Comparison of ENCODE assay signal across 17 cellular contexts in the genomic region with DNA sequence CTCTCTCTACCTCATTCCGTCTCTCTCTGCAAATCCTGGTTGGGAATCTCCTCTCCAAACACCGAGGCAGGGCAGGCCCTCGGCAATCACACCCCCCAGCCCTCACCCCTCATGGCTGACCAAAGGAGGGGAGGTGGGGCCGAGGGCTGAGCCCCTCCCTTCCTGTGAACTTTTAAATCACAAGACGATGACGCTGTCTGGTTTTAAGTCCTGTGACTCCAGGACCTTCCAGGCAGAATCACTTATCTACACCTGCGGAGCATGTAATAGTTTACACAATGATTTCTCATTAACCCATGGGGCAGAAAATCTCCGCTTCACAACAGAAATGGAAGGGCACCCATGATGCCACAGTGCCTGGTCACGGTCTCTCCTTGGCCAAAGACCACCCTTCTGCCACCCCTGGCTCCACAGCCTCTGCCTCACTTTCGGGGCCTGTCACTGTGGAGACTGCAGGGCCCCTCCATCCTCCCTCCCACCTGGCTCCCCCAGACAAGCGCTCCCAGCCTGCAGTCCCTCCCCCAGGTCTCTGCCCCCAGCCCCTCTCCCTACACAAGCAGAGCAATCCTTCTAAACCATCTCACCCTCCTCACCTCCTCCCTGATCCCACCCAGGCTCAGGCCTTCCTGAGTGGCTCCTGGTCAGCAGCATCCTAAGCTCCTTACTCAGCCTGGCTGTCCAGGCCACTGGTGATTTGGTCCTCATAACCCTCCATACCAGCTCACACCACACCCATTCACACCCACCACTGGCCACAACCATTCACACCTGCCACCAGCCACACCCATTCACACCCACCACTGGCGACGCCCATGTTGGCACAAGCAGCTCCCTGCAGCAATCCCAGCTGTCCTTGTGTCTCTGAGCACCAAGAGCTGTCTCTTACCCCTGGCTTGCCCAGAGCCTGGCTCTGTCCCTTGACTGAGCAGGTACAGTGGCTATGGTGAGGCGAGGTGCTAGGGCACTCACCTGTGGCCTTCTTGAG. TPM values are rescaled to one million over a fixed set of nuclear protein-coding genes. Genes with fewer than 3 reads are reported as not detected.
DNase-seq lines count a peak whose midpoint lies in the region; ATAC-seq and TF ChIP-seq lines count a peak whose summit lies in the region.
"Had no signal": no experiment of that assay in that cellular context is flagged by ENCODE, and none has a peak within 500 bp of the region (broad histone marks: within the 10 kb centered on the region; RNA-seq: fewer than 3 reads in every experiment).

No MANE protein-coding gene starts in this region.

- H3K9me3 ChIP-seq in CD4-positive, CD25-positive, alpha-beta regulatory T cell (ENCODE audit: control insufficient read depth in 2 of 2, low read length in 2 of 2), result no peaks in the 10 kb centered on the region
- no peaks in the 10 kb centered on the region for H3K9me3 ChIP-seq in HEK293 (ENCODE audit: control insufficient read depth, insufficient read depth, low read depth, low read length)
- H3K9me3 ChIP-seq in endodermal cell (ENCODE audit: control insufficient read depth, low read length), result no peaks in the 10 kb centered on the region

- CTCF ChIA-PET in HEK293 (lab: Yijun Ruan, JAX), result interaction anchor here (1.0 kb wide), 1 partner anchor 11 kb away, joined by 3 read pairs; no protein-coding TSS in a partner anchor

- no peaks in the 10 kb centered on the region for H3K27me3 Mint-ChIP-seq in CD4-positive, CD25-positive, alpha-beta regulatory T cell
- H3K27me3 Mint-ChIP-seq in endodermal cell (ENCODE audit: insufficient read depth) (no peaks in the 10 kb centered on the region), nephron progenitor cell (ENCODE audit: low read depth, poor library complexity) (no peaks in the 10 kb centered on the region)
- H3K27me3 Mint-ChIP-seq: activated CD4-positive, alpha-beta T cell treated with anti-CD3 and anti-CD28 coated beads, Interleukin-2, amount 10 ng/mL, durations not matched to agents 7 days and 5 days had no signal

- H3K9me3 Mint-ChIP-seq in CD4-positive, CD25-positive, alpha-beta regulatory T cell, result no peaks in the 10 kb centered on the region
- H3K9me3 Mint-ChIP-seq in endodermal cell, result no peaks in the 10 kb centered on the region
- H3K9me3 Mint-ChIP-seq in nephron progenitor cell, result no peaks in the 10 kb centered on the region
- H3K9me3 Mint-ChIP-seq: activated CD4-positive, alpha-beta T cell treated with anti-CD3 and anti-CD28 coated beads, Interleukin-2, amount 10 ng/mL, durations not matched to agents 7 days and 5 days; CD8-positive, alpha-beta T cell had no signal

- no peak overlapping the region for H3K27ac ChIP-seq in CD4-positive, CD25-positive, alpha-beta regulatory T cell (ENCODE audit: insufficient read depth, low read length, poor library complexity, severe bottlenecking)
- H3K27ac ChIP-seq in HEK293 (ENCODE audit: extremely low read depth, low read depth, low read length), result no peak overlapping the region
- H3K27ac ChIP-seq in endodermal cell (ENCODE audit: low read depth, low read length), result no peak overlapping the region
- H3K27ac ChIP-seq: cardiac muscle cell, epithelial cell of prostate had no signal

- H3K4me3 Mint-ChIP-seq in CD4-positive, CD25-positive, alpha-beta regulatory T cell, result peak overlapping the region in 1 of 4 donors; percentile 48
- H3K4me3 Mint-ChIP-seq in endodermal cell (no peak overlapping the region), nephron progenitor cell (no peak overlapping the region)
- H3K4me3 Mint-ChIP-seq: activated CD4-positive, alpha-beta T cell treated with anti-CD3 and anti-CD28 coated beads, Interleukin-2, amount 10 ng/mL, durations not matched to agents 7 days and 5 days; CD8-positive, alpha-beta T cell had no signal

- POLR2A ChIA-PET in HEK293 (lab: Yijun Ruan, JAX), result no interaction called here

- no peaks in the 10 kb centered on the region for H3K27me3 ChIP-seq in CD4-positive, CD25-positive, alpha-beta regulatory T cell (ENCODE audit: control insufficient read depth, insufficient read depth, low read length)
- no peaks in the 10 kb centered on the region for H3K27me3 ChIP-seq in endodermal cell (ENCODE audit: control insufficient read depth, insufficient read depth, low read length, poor library complexity, severe bottlenecking)
- H3K27me3 ChIP-seq: cardiac muscle cell had no signal

- H3K36me3 Mint-ChIP-seq in CD4-positive, CD25-positive, alpha-beta regulatory T cell, result peaks cover 32% of the 10 kb centered on the region
- peaks cover 59% of the 10 kb centered on the region for H3K36me3 Mint-ChIP-seq in endodermal cell (ENCODE audit: low read depth)
- H3K36me3 Mint-ChIP-seq in nephron progenitor cell (ENCODE audit: low read depth), result peaks cover 35% of the 10 kb centered on the region

- H3K4me1 Mint-ChIP-seq in CD4-positive, CD25-positive, alpha-beta regulatory T cell, result peaks cover 0 to 12% (median 9%) of the 10 kb centered on the region in 4 donors
- H3K4me1 Mint-ChIP-seq in endodermal cell (peaks cover 16% of the 10 kb centered on the region), nephron progenitor cell (no peaks in the 10 kb centered on the region)

- H3K27ac Mint-ChIP-seq in CD4-positive, CD25-positive, alpha-beta regulatory T cell, result peak overlapping the region in 2 of 3 donors; percentile 35 to 82
- H3K27ac Mint-ChIP-seq in endodermal cell (peak overlapping the region; percentile 77), nephron progenitor cell (peak overlapping the region; percentile 45)
- H3K27ac Mint-ChIP-seq: activated CD4-positive, alpha-beta T cell treated with anti-CD3 and anti-CD28 coated beads, Interleukin-2, amount 10 ng/mL, durations not matched to agents 7 days and 5 days; CD8-positive, alpha-beta T cell had no signal

- no peak for DNase-seq in CD4-positive, CD25-positive, alpha-beta regulatory T cell
- no peak for DNase-seq in endodermal cell
- no peak for DNase-seq in nephron progenitor cell
- no peak for DNase-seq in activated gamma-delta T cell treated with Interleukin-2 at 50 U/mL for 16 hours
- DNase-seq in NOMO-1 treated with dmso at 0.1 percent for 144 hours (lab: John Stamatoyannopoulos, UW; ENCODE audit: unreplicated experiment), result no peak
- DNase-seq in GM19238 (ENCODE audit: insufficient read length, low spot score), result no peak
- DNase-seq in middle frontal gyrus (ENCODE audit: extremely low spot score, low spot score), result no peak
- DNase-seq: activated CD4-positive, alpha-beta T cell treated with anti-CD3 and anti-CD28 coated beads, Interleukin-2, amount 10 ng/mL, durations not matched to agents 7 days and 5 days; activated gamma-delta T cell; CD8-positive, alpha-beta T cell; hippocampal formation; mammary epithelial cell; MV-4-11; OCI-M1 had no signal

- TF ChIP-seq CTCF in HEK293 (tag by site-specific recombination; IDR thresholded peaks at IDR 0.05) (no peak), endodermal cell (conservative IDR thresholded peaks at IDR 0.05) (no peak), nephron progenitor cell (IDR thresholded peaks at IDR 0.05) (no peak)

- no peak for ATAC-seq in CD4-positive, CD25-positive, alpha-beta regulatory T cell (ENCODE audit: low read depth in 2 of 2)
- ATAC-seq: CD8-positive, alpha-beta T cell had no signal

- H3K4me1 ChIP-seq in CD4-positive, CD25-positive, alpha-beta regulatory T cell (ENCODE audit: control insufficient read depth, insufficient read depth, low read length, poor library complexity, severe bottlenecking), result no peaks in the 10 kb centered on the region
- H3K4me1 ChIP-seq in HEK293 (ENCODE audit: control insufficient read depth, insufficient read depth, low read length) (no peaks in the 10 kb centered on the region), endodermal cell (ENCODE audit: control insufficient read depth, insufficient read depth, low read length) (peaks cover 3% of the 10 kb centered on the region)

- 80 to 87% methylated on average over 8 to 13 of the region's 14 CpGs for WGBS in endodermal cell (ENCODE audit: insufficient coverage in 1 of 2, insufficient read length in 1 of 2), 2 experiments

- no peak overlapping the region for H3K4me3 ChIP-seq in CD4-positive, CD25-positive, alpha-beta regulatory T cell (ENCODE audit: low read depth, low read length)
- no peak overlapping the region for H3K4me3 ChIP-seq in HEK293 (ENCODE audit: low read depth, low read length)
- no peak overlapping the region for H3K4me3 ChIP-seq in endodermal cell (ENCODE audit: low read length)
- H3K4me3 ChIP-seq: cardiac muscle cell had no signal

- no peak overlapping the region for H3K9ac ChIP-seq in endodermal cell (ENCODE audit: extremely low read depth, low read length, poor library complexity, severe bottlenecking)

- peaks cover 70% of the 10 kb centered on the region for H3K36me3 ChIP-seq in CD4-positive, CD25-positive, alpha-beta regulatory T cell (ENCODE audit: control insufficient read depth, insufficient read depth, low read length)
- peaks cover 3 to 88% of the 10 kb centered on the region in 2 experiments; a peak in 1 of 3 replicates for H3K36me3 ChIP-seq in HEK293 (ENCODE audit: control insufficient read depth in 2 of 2, insufficient read depth in 1 of 2, low read length in 2 of 2)
- H3K36me3 ChIP-seq in endodermal cell (ENCODE audit: control insufficient read depth, insufficient read depth, low read length), result peaks cover 72% of the 10 kb centered on the region

TF ChIP-seq in HEK293, 187 proteins besides CTCF, POLR2A, EP300 and RAD21 (continues in another document):
- TF ChIP-seq GLI2 (tag by site-specific recombination; IDR thresholded peaks at IDR 0.05; ENCODE audit: borderline replicate concordance, low read depth), result no peak
- no peak for TF ChIP-seq WT1 (tag by site-specific recombination; IDR thresholded peaks at IDR 0.05)
- no peak for TF ChIP-seq ZBTB48 (tag by site-specific recombination; IDR thresholded peaks at IDR 0.05)
- peak; percentile 100 for TF ChIP-seq KLF1 (tag by site-specific recombination; IDR thresholded peaks at IDR 0.05)
- TF ChIP-seq EGR2 (tag by site-specific recombination; IDR thresholded peaks at IDR 0.05; ENCODE audit: low read depth), result peak; percentile 86
- TF ChIP-seq ZNF239 (tag by site-specific recombination; IDR thresholded peaks at IDR 0.05), result no peak
- peak; percentile 71 for TF ChIP-seq ZFHX2 (tag by site-specific recombination; conservative IDR thresholded peaks at IDR 0.05)
- TF ChIP-seq, protein P1, sequence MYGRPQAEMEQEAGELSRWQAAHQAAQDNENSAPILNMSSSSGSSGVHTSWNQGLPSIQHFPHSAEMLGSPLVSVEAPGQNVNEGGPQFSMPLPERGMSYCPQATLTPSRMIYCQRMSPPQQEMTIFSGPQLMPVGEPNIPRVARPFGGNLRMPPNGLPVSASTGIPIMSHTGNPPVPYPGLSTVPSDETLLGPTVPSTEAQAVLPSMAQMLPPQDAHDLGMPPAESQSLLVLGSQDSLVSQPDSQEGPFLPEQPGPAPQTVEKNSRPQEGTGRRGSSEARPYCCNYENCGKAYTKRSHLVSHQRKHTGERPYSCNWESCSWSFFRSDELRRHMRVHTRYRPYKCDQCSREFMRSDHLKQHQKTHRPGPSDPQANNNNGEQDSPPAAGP (tag by site-specific recombination; IDR thresholded peaks at IDR 0.05), result peak; percentile 83
- TF ChIP-seq ZSCAN30 (tag by site-specific recombination; IDR thresholded peaks at IDR 0.05), result no peak

RNA-seq across cellular contexts. Expression of gene ARFGAP3, which starts 30.7 kb away (rescaled TPM):
- 28.8 TPM for total RNA-seq in CD4-positive, CD25-positive, alpha-beta regulatory T cell
- polyA plus RNA-seq in CD4-positive, CD25-positive, alpha-beta regulatory T cell, result 10 to 100 TPM; 27.1 to 31.0 (median 29.3) TPM
- total RNA-seq in endodermal cell, result 10 to 100 TPM; 20.5 to 36.9 TPM
- 30.6 TPM for polyA plus RNA-seq in endodermal cell (2013, experiment 1 of 2)
- polyA plus RNA-seq in endodermal cell (2013, experiment 2 of 2), result 32.2 TPM
